10 cellular contexts compared by ENCODE assay signal in genomic region chr1:240134113-240134512, GRCh38.
"Had no signal": no experiment of that assay in that cellular context is flagged by ENCODE, and none has a peak within 500 bp of the region (broad histone marks: within the 10 kb centered on the region; RNA-seq: fewer than 3 reads in every experiment).

No MANE protein-coding gene starts in this region.

- H3K4me3 ChIP-seq: GM23248, GM23338, HAP-1 had no signal

- H3K9me3 ChIP-seq: HAP-1 had no signal

- H3K27ac Mint-ChIP-seq: GM23338, H9 had no signal

- H3K4me3 Mint-ChIP-seq: GM23338, H9 had no signal

- FAIRE-seq: H1, H54 had no signal

- H3K36me3 ChIP-seq: HAP-1 had no signal

- H3K4me1 ChIP-seq: HAP-1 had no signal

- ATAC-seq: GM23338, HCT116 had no signal

- DNase-seq: GOT3, H7, H9, HCEC 1CT had no signal

- H3K27ac ChIP-seq: GM23248 had no signal

- H3K4me2 ChIP-seq: GM23338 had no signal

- H3K9me3 Mint-ChIP-seq: GM23338, H9 had no signal
